Comparison of ENCODE assay signal across 1 cellular context in genomic region chr4:147157860-147158701, GRCh38.
TF ChIP-seq lines count a peak whose summit lies in the region.

No MANE protein-coding gene starts in this region.

TF ChIP-seq in HepG2, 621 proteins besides CTCF, POLR2A, EP300 and RAD21 (continued from another document):
- TF ChIP-seq, protein P1, sequence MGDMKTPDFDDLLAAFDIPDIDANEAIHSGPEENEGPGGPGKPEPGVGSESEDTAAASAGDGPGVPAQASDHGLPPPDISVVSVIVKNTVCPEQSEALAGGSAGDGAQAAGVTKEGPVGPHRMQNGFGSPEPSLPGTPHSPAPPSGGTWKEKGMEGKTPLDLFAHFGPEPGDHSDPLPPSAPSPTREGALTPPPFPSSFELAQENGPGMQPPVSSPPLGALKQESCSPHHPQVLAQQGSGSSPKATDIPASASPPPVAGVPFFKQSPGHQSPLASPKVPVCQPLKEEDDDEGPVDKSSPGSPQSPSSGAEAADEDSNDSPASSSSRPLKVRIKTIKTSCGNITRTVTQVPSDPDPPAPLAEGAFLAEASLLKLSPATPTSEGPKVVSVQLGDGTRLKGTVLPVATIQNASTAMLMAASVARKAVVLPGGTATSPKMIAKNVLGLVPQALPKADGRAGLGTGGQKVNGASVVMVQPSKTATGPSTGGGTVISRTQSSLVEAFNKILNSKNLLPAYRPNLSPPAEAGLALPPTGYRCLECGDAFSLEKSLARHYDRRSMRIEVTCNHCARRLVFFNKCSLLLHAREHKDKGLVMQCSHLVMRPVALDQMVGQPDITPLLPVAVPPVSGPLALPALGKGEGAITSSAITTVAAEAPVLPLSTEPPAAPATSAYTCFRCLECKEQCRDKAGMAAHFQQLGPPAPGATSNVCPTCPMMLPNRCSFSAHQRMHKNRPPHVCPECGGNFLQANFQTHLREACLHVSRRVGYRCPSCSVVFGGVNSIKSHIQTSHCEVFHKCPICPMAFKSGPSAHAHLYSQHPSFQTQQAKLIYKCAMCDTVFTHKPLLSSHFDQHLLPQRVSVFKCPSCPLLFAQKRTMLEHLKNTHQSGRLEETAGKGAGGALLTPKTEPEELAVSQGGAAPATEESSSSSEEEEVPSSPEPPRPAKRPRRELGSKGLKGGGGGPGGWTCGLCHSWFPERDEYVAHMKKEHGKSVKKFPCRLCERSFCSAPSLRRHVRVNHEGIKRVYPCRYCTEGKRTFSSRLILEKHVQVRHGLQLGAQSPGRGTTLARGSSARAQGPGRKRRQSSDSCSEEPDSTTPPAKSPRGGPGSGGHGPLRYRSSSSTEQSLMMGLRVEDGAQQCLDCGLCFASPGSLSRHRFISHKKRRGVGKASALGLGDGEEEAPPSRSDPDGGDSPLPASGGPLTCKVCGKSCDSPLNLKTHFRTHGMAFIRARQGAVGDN (CRISPR knock-in tag; IDR thresholded peaks at IDR 0.05): peak; percentile 16; the same call in 1 of the 2 replicates
- TF ChIP-seq TEAD3 (CRISPR knock-in tag; optimal IDR thresholded peaks at IDR 0.05; ENCODE audit: borderline replicate concordance): peak; percentile 77
- TF ChIP-seq JUND (CRISPR knock-in tag; IDR thresholded peaks at IDR 0.05): no peak
- no peak for TF ChIP-seq FOXA1 (IDR thresholded peaks at IDR 0.05)
- TF ChIP-seq FOXA1 (CRISPR knock-in tag; IDR thresholded peaks at IDR 0.05): 0 out of 2 replicates have a peak, but pooled peaks have one; percentile 23
- no peak for TF ChIP-seq TFAP4 (IDR thresholded peaks at IDR 0.05; ENCODE audit: borderline replicate concordance, low read depth)
- no peak for TF ChIP-seq SOX6 (IDR thresholded peaks at IDR 0.05)
- TF ChIP-seq SOX6 (CRISPR knock-in tag; IDR thresholded peaks at IDR 0.05): peak; percentile 64
- no peak for TF ChIP-seq ZNF784 (CRISPR knock-in tag; IDR thresholded peaks at IDR 0.05; ENCODE audit: borderline replicate concordance)
- no peak for TF ChIP-seq SMYD3 (CRISPR knock-in tag; IDR thresholded peaks at IDR 0.05)
- TF ChIP-seq ZSCAN22 (CRISPR knock-in tag; IDR thresholded peaks at IDR 0.05): no peak
- no peak for TF ChIP-seq ZNF644 (CRISPR knock-in tag; IDR thresholded peaks at IDR 0.05; ENCODE audit: low read depth)
- TF ChIP-seq ZMYM2 (CRISPR knock-in tag; IDR thresholded peaks at IDR 0.05): no peak
- TF ChIP-seq TBL1XR1 (IDR thresholded peaks at IDR 0.05; ENCODE audit: borderline replicate concordance, low read length, partially characterized antibody): no peak
- 0 out of 2 replicates have a peak, but pooled peaks have one; percentile 24 for TF ChIP-seq ZFP91 (CRISPR knock-in tag; IDR thresholded peaks at IDR 0.05; ENCODE audit: borderline replicate concordance)
- TF ChIP-seq TBX3 (IDR thresholded peaks at IDR 0.05; ENCODE audit: borderline replicate concordance): peak; percentile 45; the same call in 1 of the 2 replicates
- no peak for TF ChIP-seq RFX3 (CRISPR knock-in tag; IDR thresholded peaks at IDR 0.05)
- TF ChIP-seq GABPB1 (CRISPR knock-in tag; IDR thresholded peaks at IDR 0.05): peak; percentile 21; the same call in 1 of the 2 replicates
- no peak for TF ChIP-seq ZNF274 (CRISPR knock-in tag; IDR thresholded peaks at IDR 0.05)
- 0 out of 2 replicates have a peak, but pooled peaks have one; percentile 57 for TF ChIP-seq CBFB (CRISPR knock-in tag; IDR thresholded peaks at IDR 0.05)
- TF ChIP-seq ZNF337 (CRISPR knock-in tag; IDR thresholded peaks at IDR 0.05; ENCODE audit: borderline replicate concordance, low read depth): no peak
- TF ChIP-seq, protein P2, sequence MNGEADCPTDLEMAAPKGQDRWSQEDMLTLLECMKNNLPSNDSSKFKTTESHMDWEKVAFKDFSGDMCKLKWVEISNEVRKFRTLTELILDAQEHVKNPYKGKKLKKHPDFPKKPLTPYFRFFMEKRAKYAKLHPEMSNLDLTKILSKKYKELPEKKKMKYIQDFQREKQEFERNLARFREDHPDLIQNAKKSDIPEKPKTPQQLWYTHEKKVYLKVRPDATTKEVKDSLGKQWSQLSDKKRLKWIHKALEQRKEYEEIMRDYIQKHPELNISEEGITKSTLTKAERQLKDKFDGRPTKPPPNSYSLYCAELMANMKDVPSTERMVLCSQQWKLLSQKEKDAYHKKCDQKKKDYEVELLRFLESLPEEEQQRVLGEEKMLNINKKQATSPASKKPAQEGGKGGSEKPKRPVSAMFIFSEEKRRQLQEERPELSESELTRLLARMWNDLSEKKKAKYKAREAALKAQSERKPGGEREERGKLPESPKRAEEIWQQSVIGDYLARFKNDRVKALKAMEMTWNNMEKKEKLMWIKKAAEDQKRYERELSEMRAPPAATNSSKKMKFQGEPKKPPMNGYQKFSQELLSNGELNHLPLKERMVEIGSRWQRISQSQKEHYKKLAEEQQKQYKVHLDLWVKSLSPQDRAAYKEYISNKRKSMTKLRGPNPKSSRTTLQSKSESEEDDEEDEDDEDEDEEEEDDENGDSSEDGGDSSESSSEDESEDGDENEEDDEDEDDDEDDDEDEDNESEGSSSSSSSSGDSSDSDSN (CRISPR knock-in tag; IDR thresholded peaks at IDR 0.05): no peak
- no peak for TF ChIP-seq SOX13 (IDR thresholded peaks at IDR 0.05)
- TF ChIP-seq SOX13 (CRISPR knock-in tag; conservative IDR thresholded peaks at IDR 0.05 in 1 of 2, IDR thresholded peaks at IDR 0.05 in 1 of 2): peak in 1 of 2 experiments; percentile 90; a peak in 2 of 4 replicates
- no peak for TF ChIP-seq GMEB1 (CRISPR knock-in tag; IDR thresholded peaks at IDR 0.05; ENCODE audit: borderline replicate concordance)
- TF ChIP-seq TCF7 (IDR thresholded peaks at IDR 0.05; ENCODE audit: low read depth): peak; percentile 41; the same call in 1 of the 2 replicates
- TF ChIP-seq POGZ (CRISPR knock-in tag; IDR thresholded peaks at IDR 0.05): no peak
- TF ChIP-seq SMAD3 (CRISPR knock-in tag; IDR thresholded peaks at IDR 0.05): no peak
- no peak for TF ChIP-seq KLF16 (CRISPR knock-in tag; IDR thresholded peaks at IDR 0.05)
- TF ChIP-seq ZNF75D (CRISPR knock-in tag; IDR thresholded peaks at IDR 0.05; ENCODE audit: borderline replicate concordance): no peak
- no peak for TF ChIP-seq NAIF1 (CRISPR knock-in tag; IDR thresholded peaks at IDR 0.05; ENCODE audit: borderline replicate concordance)
- no peak for TF ChIP-seq FOXP1 (IDR thresholded peaks at IDR 0.05)
- TF ChIP-seq FOXP1 (CRISPR knock-in tag; IDR thresholded peaks at IDR 0.05): peak; percentile 21; the same call in 1 of the 2 replicates
- TF ChIP-seq BCL6 (CRISPR knock-in tag; IDR thresholded peaks at IDR 0.05): 0 out of 2 replicates have a peak, but pooled peaks have one; percentile 20
- TF ChIP-seq, protein P3, sequence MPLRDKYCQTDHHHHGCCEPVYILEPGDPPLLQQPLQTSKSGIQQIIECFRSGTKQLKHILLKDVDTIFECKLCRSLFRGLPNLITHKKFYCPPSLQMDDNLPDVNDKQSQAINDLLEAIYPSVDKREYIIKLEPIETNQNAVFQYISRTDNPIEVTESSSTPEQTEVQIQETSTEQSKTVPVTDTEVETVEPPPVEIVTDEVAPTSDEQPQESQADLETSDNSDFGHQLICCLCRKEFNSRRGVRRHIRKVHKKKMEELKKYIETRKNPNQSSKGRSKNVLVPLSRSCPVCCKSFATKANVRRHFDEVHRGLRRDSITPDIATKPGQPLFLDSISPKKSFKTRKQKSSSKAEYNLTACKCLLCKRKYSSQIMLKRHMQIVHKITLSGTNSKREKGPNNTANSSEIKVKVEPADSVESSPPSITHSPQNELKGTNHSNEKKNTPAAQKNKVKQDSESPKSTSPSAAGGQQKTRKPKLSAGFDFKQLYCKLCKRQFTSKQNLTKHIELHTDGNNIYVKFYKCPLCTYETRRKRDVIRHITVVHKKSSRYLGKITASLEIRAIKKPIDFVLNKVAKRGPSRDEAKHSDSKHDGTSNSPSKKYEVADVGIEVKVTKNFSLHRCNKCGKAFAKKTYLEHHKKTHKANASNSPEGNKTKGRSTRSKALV (CRISPR knock-in tag; IDR thresholded peaks at IDR 0.05): no peak
- TF ChIP-seq ZNF510 (CRISPR knock-in tag; IDR thresholded peaks at IDR 0.05; ENCODE audit: low read depth): no peak
- no peak for TF ChIP-seq ZNF343 (CRISPR knock-in tag; IDR thresholded peaks at IDR 0.05)
- no peak for TF ChIP-seq MBD4 (IDR thresholded peaks at IDR 0.05; ENCODE audit: borderline replicate concordance, low read length)
- TF ChIP-seq SALL1 (CRISPR knock-in tag; IDR thresholded peaks at IDR 0.05): peak; percentile 28; the same call in 1 of the 2 replicates
- TF ChIP-seq TGIF2 (CRISPR knock-in tag; IDR thresholded peaks at IDR 0.05): no peak
- TF ChIP-seq KAT2B (IDR thresholded peaks at IDR 0.05; ENCODE audit: borderline replicate concordance, low read depth, low read length): no peak
